7 cellular contexts compared by ENCODE assay signal in the genomic region with DNA sequence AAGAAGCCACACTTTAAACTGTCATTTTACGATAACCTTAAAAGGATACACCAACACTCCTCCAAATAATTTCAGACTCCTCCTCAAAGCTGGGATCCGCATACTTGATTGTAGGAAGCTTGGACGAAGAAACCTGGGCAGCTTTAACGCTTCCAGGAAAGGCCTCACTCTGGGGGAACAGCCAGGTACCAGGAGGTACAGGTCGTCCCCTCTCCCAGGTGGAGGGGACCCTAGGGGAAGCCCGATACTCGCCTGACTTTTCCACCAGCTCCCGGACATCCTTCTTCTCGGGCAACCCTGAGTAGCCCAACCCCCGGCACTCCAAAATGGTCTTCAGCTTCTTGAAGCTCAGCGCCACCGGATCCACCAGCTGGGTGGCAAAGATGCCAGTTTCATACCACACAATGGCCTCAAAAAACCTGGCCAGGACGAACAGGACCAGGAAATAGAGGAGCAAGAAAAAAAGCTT. TPM values are rescaled to one million over a fixed set of nuclear protein-coding genes. Genes with fewer than 3 reads are reported as not detected.
DNase-seq lines count a peak whose midpoint lies in the region; ATAC-seq and TF ChIP-seq lines count a peak whose summit lies in the region.

No MANE protein-coding gene starts in this region.

- peak overlapping the region; percentile 72 for H3K4me3 ChIP-seq in MM.1S (ENCODE audit: low read length)
- peak overlapping the region; percentile 52 to 61 for H3K4me3 ChIP-seq in gastroesophageal sphincter
- peak overlapping the region; percentile 50 for H3K4me3 ChIP-seq in ovary

- TF ChIP-seq CTCF in MM.1S (IDR thresholded peaks at IDR 0.05; ENCODE audit: low read length) (no peak), gastroesophageal sphincter (IDR thresholded peaks at IDR 0.05) (no peak), ovary (IDR thresholded peaks at IDR 0.05) (no peak)

- peaks cover 49% of the 10 kb centered on the region for H3K79me2 ChIP-seq in MM.1S (ENCODE audit: low read length)

- H3K27ac ChIP-seq in MM.1S (ENCODE audit: low read length): peak overlapping the region; percentile 92
- H3K27ac ChIP-seq in gastroesophageal sphincter: peak overlapping the region; percentile 86 to 100 (median 99)
- peak overlapping the region; percentile 98 for H3K27ac ChIP-seq in ovary

- H3K9ac ChIP-seq in ES-I3 (ENCODE audit: low read depth, low read length): peak overlapping the region; percentile 92
- H3K9ac ChIP-seq in MM.1S (ENCODE audit: low read length): peak overlapping the region; percentile 90

- TF ChIP-seq POLR2A in gastroesophageal sphincter (IDR thresholded peaks at IDR 0.05): no peak
- no peak for TF ChIP-seq POLR2A in ovary (IDR thresholded peaks at IDR 0.05)

- H3K9me3 ChIP-seq in ES-I3 (ENCODE audit: control insufficient read depth, insufficient read depth, low read length): no peaks in the 10 kb centered on the region
- no peaks in the 10 kb centered on the region for H3K9me3 ChIP-seq in MM.1S (replicated peaks; ENCODE audit: insufficient read depth, low read length)
- H3K9me3 ChIP-seq in gastroesophageal sphincter: no peaks in the 10 kb centered on the region
- no peaks in the 10 kb centered on the region for H3K9me3 ChIP-seq in ovary

- no peaks in the 10 kb centered on the region for H3K9me2 ChIP-seq in MM.1S (replicated peaks; ENCODE audit: insufficient read depth, low read length)

- ATAC-seq in gastroesophageal sphincter: no peak
- no peak for ATAC-seq in GM18502 (IDR thresholded peaks at IDR 0.05; ENCODE audit: poor library complexity, unreplicated experiment)

- H3K4me1 ChIP-seq in ES-I3 (ENCODE audit: insufficient read depth, low read length): peaks cover 4% of the 10 kb centered on the region; the same call in 1 of the 2 replicates
- H3K4me1 ChIP-seq in MM.1S (ENCODE audit: low read length): peaks cover 28% of the 10 kb centered on the region
- H3K4me1 ChIP-seq in gastroesophageal sphincter: peaks cover 0 to 44% (median 20%) of the 10 kb centered on the region in 3 donors
- H3K4me1 ChIP-seq in ovary (ENCODE audit: insufficient read depth): peaks cover 4% of the 10 kb centered on the region

- H3K36me3 ChIP-seq in ES-I3 (ENCODE audit: insufficient read depth, low read length) (no peaks in the 10 kb centered on the region), MM.1S (replicated peaks; ENCODE audit: insufficient read depth, low read length) (no peaks in the 10 kb centered on the region; the same call in 1 of the 2 replicates), gastroesophageal sphincter (peaks cover 0 to 25% of the 10 kb centered on the region in 2 donors), ovary (no peaks in the 10 kb centered on the region)

- no peaks in the 10 kb centered on the region for H4K20me1 ChIP-seq in MM.1S (ENCODE audit: insufficient read depth, low read length)

- TF ChIP-seq EP300 in gastroesophageal sphincter (IDR thresholded peaks at IDR 0.05): no peak
- no peak for TF ChIP-seq EP300 in ovary (IDR thresholded peaks at IDR 0.05)

- H3K4me2 ChIP-seq in MM.1S (ENCODE audit: low read depth, low read length): peak overlapping the region; percentile 83; the same call in 1 of the 2 replicates

- peak overlapping the region; percentile 26 for H2AFZ ChIP-seq in MM.1S (ENCODE audit: low read length)

- peaks cover 37% of the 10 kb centered on the region for H3F3A ChIP-seq in MM.1S (ENCODE audit: insufficient read depth, low read length)

- H3K27me3 ChIP-seq in MM.1S (replicated peaks; ENCODE audit: insufficient read depth, low read length): no peaks in the 10 kb centered on the region
- H3K27me3 ChIP-seq in gastroesophageal sphincter: no peaks in the 10 kb centered on the region
- H3K27me3 ChIP-seq in ovary: no peaks in the 10 kb centered on the region

- WGBS in gastroesophageal sphincter (ENCODE audit: low coverage in 1 of 2), 2 donors: 0% methylated on average over 8 to 9 of the region's 13 CpGs
- WGBS in ovary, 3 donors: 0% methylated on average over 13 of the region's 13 CpGs

- intact Hi-C loops in ovary (cut with DNase I): loop anchor here in 2 of 4 donors (2.0 to 5.0 kb wide), 2 partner anchors 60 to 180 kb away; partner anchors contain the start of genes KDM3A (in 2 of the 2) and CHMP3 (in 1 of the 2)

- DNase-seq in MM.1S (peak; percentile 43), ovary (peak in 4 of 5 donors; percentile 30 to 49 (median 38)), inferior parietal cortex (ENCODE audit: extremely low spot score) (no peak)
- DNase-seq in activated T-helper 9 cell treated with anti-CD3 and anti-CD28 coated beads, Interleukin-2, amount 50 U/mL, for 16 hours (ENCODE audit: low read depth): peak; percentile 8

RNA-seq across cellular contexts. Expression of gene RNF103, which starts 1.2 kb away (rescaled TPM):
- total RNA-seq in gastroesophageal sphincter: 10 to 100 TPM; 40.5 to 67.9 (median 53.5) TPM
- total RNA-seq in ovary: 10 to 100 TPM; 24.9 to 38.4 (median 32.4) TPM
- 10 to 100 TPM; 24.1 to 55.2 TPM for polyA plus RNA-seq in ovary

RNA-seq across cellular contexts. Expression of gene CHMP3, which starts 59.2 kb away (rescaled TPM):
- total RNA-seq in gastroesophageal sphincter (100 to 1,000 TPM; 206 to 236 (median 211) TPM), ovary (100 to 1,000 TPM in 3 of 7 donors, 10 to 100 TPM in 4; 38.6 to 127 (median 94.2) TPM)
- polyA plus RNA-seq in ovary: 100 to 1,000 TPM in 1 of 2 donors, 10 to 100 TPM in 1; 57.1 to 255 TPM
